ENCODE assay signal across 26 cellular contexts in genomic region chr2:152350155-152350679, GRCh38.
"Had no signal": no experiment of that assay in that cellular context is flagged by ENCODE, and none has a peak within 500 bp of the region (broad histone marks: within the 10 kb centered on the region; RNA-seq: fewer than 3 reads in every experiment).

No MANE protein-coding gene starts in this region.

- H3K4me1 Mint-ChIP-seq: activated CD4-positive, alpha-beta T cell treated with anti-CD3 and anti-CD28 coated beads, Interleukin-2, amount 10 ng/mL, durations not matched to agents 7 days and 5 days; activated CD8-positive, alpha-beta memory T cell treated with anti-CD3 and anti-CD28 coated beads, Interleukin-2, amount 10 ng/mL, durations not matched to agents 7 days and 5 days; activated naive CD4-positive, alpha-beta T cell treated with anti-CD3 and anti-CD28 coated beads, Interleukin-2, amount 50 U/mL, for 24 hours; central memory CD8-positive, alpha-beta T cell; naive B cell had no signal

- H3K9ac ChIP-seq: neural progenitor cell had no signal

- ATAC-seq: activated CD8-positive, alpha-beta memory T cell treated with anti-CD3 and anti-CD28 coated beads, Interleukin-2, amount 10 ng/mL, durations not matched to agents 7 days and 5 days; activated CD8-positive, alpha-beta T cell treated with anti-CD3 and anti-CD28 coated beads for 36 hours; gastrocnemius medialis; left cardiac atrium; stimulated activated naive CD8-positive, alpha-beta T cell treated with anti-CD3 and anti-CD28 coated beads, Interleukin-15, Interleukin-2, amounts not matched to agents 100 U/mL and 50 U/mL, for 24 hours had no signal

- H3K4me1 ChIP-seq: prostate gland had no signal

- H2AFZ ChIP-seq: neural progenitor cell had no signal

- H3K9me3 ChIP-seq: esophagus squamous epithelium, gastrocnemius medialis, prostate gland, tibial artery had no signal

- H3K36me3 ChIP-seq: brain microvascular endothelial cell, esophagus squamous epithelium, gastrocnemius medialis, neural progenitor cell, prostate gland, WERI-Rb-1 had no signal

- H3K27me3 ChIP-seq: brain microvascular endothelial cell, esophagus squamous epithelium, gastrocnemius medialis, neural progenitor cell, tibial artery had no signal

- H3K4me3 ChIP-seq: coronary artery, esophagus squamous epithelium, gastrocnemius medialis, neural progenitor cell, prostate gland, tibial artery had no signal

- H3K4me3 Mint-ChIP-seq: activated CD4-positive, alpha-beta T cell treated with anti-CD3 and anti-CD28 coated beads, Interleukin-2, amount 10 ng/mL, durations not matched to agents 7 days and 5 days; activated CD8-positive, alpha-beta memory T cell treated with anti-CD3 and anti-CD28 coated beads, Interleukin-2, amount 10 ng/mL, durations not matched to agents 7 days and 5 days; activated CD8-positive, alpha-beta T cell treated with anti-CD3 and anti-CD28 coated beads for 36 hours; activated naive CD4-positive, alpha-beta T cell treated with anti-CD3 and anti-CD28 coated beads, Interleukin-2, amount 50 U/mL, for 24 hours; activated T-helper 1 cell treated with anti-CD3 and anti-CD28 coated beads, Interleukin-12 subunit alpha, Interleukin-12 subunit beta, Interleukin-2, Interleukin-4 antibody, amounts not matched to agents 30 ng/mL and 10 ng/mL and 1 ng/mL, durations not matched to agents 14 hours and 24 hours and 36 hours; central memory CD8-positive, alpha-beta T cell; endodermal cell; naive B cell; neural progenitor cell had no signal

- DNase-seq: activated CD4-positive, alpha-beta T cell treated with anti-CD3 and anti-CD28 coated beads, Interleukin-2, amount 10 ng/mL, durations not matched to agents 7 days and 5 days; activated CD4-positive, CD25-positive, alpha-beta regulatory T cell treated with anti-CD3 and anti-CD28 coated beads, Interleukin-2, amount 50 U/mL, for 72 hours; activated CD8-positive, alpha-beta memory T cell treated with anti-CD3 and anti-CD28 coated beads, Interleukin-2, amount 10 ng/mL, durations not matched to agents 7 days and 5 days; activated CD8-positive, alpha-beta T cell treated with anti-CD3 and anti-CD28 coated beads for 36 hours; activated gamma-delta T cell; activated T-cell treated with anti-CD3 and anti-CD28 coated beads for 4 hours; aorta; brain microvascular endothelial cell; endodermal cell; esophagus squamous epithelium; gastrocnemius medialis; head of caudate nucleus; left cardiac atrium; mesenchymal stem cell; naive B cell; stimulated activated CD4-positive, alpha-beta T cell treated with anti-CD3 and anti-CD28 coated beads, Interleukin-4, amount 100 ng/mL, for 4 hours; stimulated activated naive CD8-positive, alpha-beta T cell treated with anti-CD3 and anti-CD28 coated beads, Interleukin-15, Interleukin-2, amounts not matched to agents 100 U/mL and 50 U/mL, for 24 hours; T-helper 1 cell; tibial artery; WERI-Rb-1 had no signal

- H3K9me3 Mint-ChIP-seq: activated CD4-positive, alpha-beta T cell treated with anti-CD3 and anti-CD28 coated beads, Interleukin-2, amount 10 ng/mL, durations not matched to agents 7 days and 5 days; activated CD8-positive, alpha-beta T cell treated with anti-CD3 and anti-CD28 coated beads for 36 hours; activated naive CD4-positive, alpha-beta T cell treated with anti-CD3 and anti-CD28 coated beads, Interleukin-2, amount 50 U/mL, for 24 hours; activated T-helper 1 cell treated with anti-CD3 and anti-CD28 coated beads, Interleukin-12 subunit alpha, Interleukin-12 subunit beta, Interleukin-2, Interleukin-4 antibody, amounts not matched to agents 30 ng/mL and 10 ng/mL and 1 ng/mL, durations not matched to agents 14 hours and 24 hours and 36 hours; central memory CD8-positive, alpha-beta T cell had no signal

- H3K36me3 Mint-ChIP-seq: activated CD8-positive, alpha-beta memory T cell treated with anti-CD3 and anti-CD28 coated beads, Interleukin-2, amount 10 ng/mL, durations not matched to agents 7 days and 5 days; activated naive CD4-positive, alpha-beta T cell treated with anti-CD3 and anti-CD28 coated beads, Interleukin-2, amount 50 U/mL, for 24 hours; naive B cell had no signal

- H3K4me2 ChIP-seq: neural progenitor cell had no signal

- H3K27ac Mint-ChIP-seq: activated CD4-positive, alpha-beta T cell treated with anti-CD3 and anti-CD28 coated beads, Interleukin-2, amount 10 ng/mL, durations not matched to agents 7 days and 5 days; activated CD8-positive, alpha-beta memory T cell treated with anti-CD3 and anti-CD28 coated beads, Interleukin-2, amount 10 ng/mL, durations not matched to agents 7 days and 5 days; activated CD8-positive, alpha-beta T cell treated with anti-CD3 and anti-CD28 coated beads for 36 hours; activated T-helper 1 cell treated with anti-CD3 and anti-CD28 coated beads, Interleukin-12 subunit alpha, Interleukin-12 subunit beta, Interleukin-2, Interleukin-4 antibody, amounts not matched to agents 30 ng/mL and 10 ng/mL and 1 ng/mL, durations not matched to agents 14 hours and 24 hours and 36 hours; endodermal cell; naive B cell; neural progenitor cell had no signal

- H3K27ac ChIP-seq: brain microvascular endothelial cell, coronary artery, esophagus squamous epithelium, gastrocnemius medialis, neural progenitor cell, prostate gland, tibial artery, WERI-Rb-1 had no signal

- H3K27me3 Mint-ChIP-seq: activated CD4-positive, alpha-beta T cell treated with anti-CD3 and anti-CD28 coated beads, Interleukin-2, amount 10 ng/mL, durations not matched to agents 7 days and 5 days; activated CD8-positive, alpha-beta memory T cell treated with anti-CD3 and anti-CD28 coated beads, Interleukin-2, amount 10 ng/mL, durations not matched to agents 7 days and 5 days; central memory CD8-positive, alpha-beta T cell; naive B cell had no signal
